8 cellular contexts compared by ENCODE assay signal in the genomic region with DNA sequence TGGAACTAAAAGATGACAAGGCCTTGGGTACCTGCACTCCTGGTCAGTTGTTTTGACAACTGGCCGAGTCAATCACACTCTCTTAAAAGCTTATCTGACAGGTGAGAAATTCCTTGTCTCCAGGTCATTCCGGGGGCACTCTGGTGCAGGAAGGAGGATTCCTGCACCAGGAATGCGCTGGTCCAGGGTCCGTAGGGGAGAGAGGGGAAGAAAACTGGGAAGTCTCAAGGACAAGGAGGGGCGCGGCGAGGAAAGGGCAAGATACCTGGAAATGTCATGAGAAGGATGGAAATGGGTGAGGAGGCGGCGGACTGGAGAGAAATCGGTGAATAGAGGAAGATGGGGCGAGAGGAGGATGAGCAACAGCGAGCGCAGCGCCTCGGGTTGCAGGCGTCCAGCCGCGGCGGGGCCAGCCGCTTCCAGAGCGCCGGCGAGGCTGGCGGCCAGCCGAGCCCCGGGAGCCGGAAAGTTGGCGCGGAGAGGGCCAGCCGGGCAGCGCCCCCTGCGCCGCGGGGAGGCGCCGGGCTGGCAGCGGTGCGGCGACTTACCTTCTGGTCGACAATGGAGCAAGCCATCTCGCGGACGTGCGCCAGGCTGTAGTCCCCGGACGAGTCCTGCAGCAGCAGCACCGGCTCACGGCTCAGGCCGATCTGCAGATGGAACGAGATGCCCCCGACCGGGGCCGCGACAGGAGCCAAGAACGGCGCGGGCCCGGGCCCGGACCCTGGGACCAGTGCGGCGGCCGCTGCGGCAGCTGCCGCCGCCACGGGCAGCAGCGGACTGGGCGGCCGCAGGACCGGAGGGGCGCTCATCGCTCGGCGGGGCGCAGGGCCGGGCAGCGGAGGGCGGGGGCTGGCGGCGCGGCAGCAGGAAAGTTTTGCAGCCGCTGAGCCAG. TPM values are rescaled to one million over a fixed set of nuclear protein-coding genes. Genes with fewer than 3 reads are reported as not detected.
A peak's percentile ranks its signal among the peaks of the same experiment; 100 is the strongest.
DNase-seq lines count a peak whose midpoint lies in the region; ATAC-seq, FAIRE-seq and TF ChIP-seq lines count a peak whose summit lies in the region.

No MANE protein-coding gene starts in this region.

- CTCF ChIA-PET in OCI-LY7 (lab: Charles Lee; ENCODE audit: unreplicated experiment), result no interaction called here

- TF ChIP-seq CTCF in D721Med (IDR thresholded peaks at IDR 0.05; ENCODE audit: insufficient read depth, missing control alignments) (no peak), parathyroid adenoma (IDR thresholded peaks at IDR 0.05) (peak; percentile 33), OCI-LY7 (conservative IDR thresholded peaks at IDR 0.05; ENCODE audit: low read length) (no peak)

- H2AFZ ChIP-seq in parathyroid adenoma (peak overlapping the region; percentile 78), OCI-LY7 (ENCODE audit: low read length) (no peak overlapping the region)

- H3K27me3 ChIP-seq in parathyroid adenoma (ENCODE audit: control insufficient read depth, insufficient read depth, low read length), result no peaks in the 10 kb centered on the region

- H3K9me2 ChIP-seq in OCI-LY7 (ENCODE audit: insufficient read depth, low read length), result no peaks in the 10 kb centered on the region

- H3K9ac ChIP-seq in parathyroid adenoma, result no peak overlapping the region

- DNase-seq in D721Med (ENCODE audit: insufficient read length, low spot score) (peak; percentile 27), M059J (ENCODE audit: low read depth) (peak; percentile 65), anterior cingulate cortex (lab: John Stamatoyannopoulos, UW) (peak in 51 of 58 donors; percentile 4 to 74 (median 50)), left ventricle myocardium superior (peak; percentile 75), H54 (ENCODE audit: insufficient read length, low spot score) (no peak), OCI-LY7 (ENCODE audit: low spot score) (no peak)

- intact Hi-C loops in left ventricle myocardium superior (cut with micrococcal nuclease) (no loop called here), OCI-LY7 (cut with micrococcal nuclease; ENCODE audit: unreplicated experiment) (no loop called here)

- H3K36me3 ChIP-seq in parathyroid adenoma (ENCODE audit: control insufficient read depth, insufficient read depth, low read length), result no peaks in the 10 kb centered on the region
- H3K36me3 ChIP-seq in OCI-LY7 (ENCODE audit: insufficient read depth, low read length), result no peaks in the 10 kb centered on the region

- no peak for TF ChIP-seq POLR2A in H54 (IDR thresholded peaks at IDR 0.05; ENCODE audit: low read depth, low read length)

- peak overlapping the region; percentile 75 for H3K4me3 ChIP-seq in parathyroid adenoma (ENCODE audit: low read depth, low read length)
- H3K4me3 ChIP-seq in OCI-LY7 (ENCODE audit: low read depth, low read length, poor library complexity, severe bottlenecking), result no peak overlapping the region

- H4K20me1 ChIP-seq in OCI-LY7 (ENCODE audit: insufficient read depth, low read length), result no peaks in the 10 kb centered on the region

- FAIRE-seq in D721Med (lab: Jason Lieb, UNC) (no peak), H54 (lab: Jason Lieb, UNC) (no peak)

- H3K27ac ChIP-seq in parathyroid adenoma (peak overlapping the region; percentile 63), OCI-LY7 (ENCODE audit: low read depth, low read length, poor library complexity, severe bottlenecking) (no peak overlapping the region)

- POLR2A ChIA-PET in OCI-LY7 (lab: Charles Lee), result interaction anchor here (0.6 kb wide), 1 partner anchor 143 kb away, joined by 3 read pairs; no protein-coding TSS in a partner anchor

- H3K4me1 ChIP-seq in parathyroid adenoma (peaks cover 10% of the 10 kb centered on the region), OCI-LY7 (ENCODE audit: insufficient read depth, low read length, poor library complexity, severe bottlenecking) (no peaks in the 10 kb centered on the region)

- no TSS peak for BruUV-seq in OCI-LY7 (replicated peaks; lab: Mats Ljungman, UMichigan)

- H3K4me2 ChIP-seq in parathyroid adenoma (ENCODE audit: low read length) (peak overlapping the region; percentile 96), OCI-LY7 (ENCODE audit: low read length) (no peak overlapping the region)

- ATAC-seq in GM21390 (IDR thresholded peaks at IDR 0.05; ENCODE audit: unreplicated experiment) (peak; percentile 41), left ventricle myocardium superior (peak; percentile 73)

- no peaks in the 10 kb centered on the region for H3K79me2 ChIP-seq in parathyroid adenoma
- H3K79me2 ChIP-seq in OCI-LY7 (ENCODE audit: insufficient read depth, low read depth, low read length), result no peaks in the 10 kb centered on the region

- no peaks in the 10 kb centered on the region for H3K9me3 ChIP-seq in parathyroid adenoma (ENCODE audit: control insufficient read depth, low read length)
- H3K9me3 ChIP-seq in OCI-LY7 (ENCODE audit: low read length), result no peaks in the 10 kb centered on the region

RNA-seq across cellular contexts. Expression of a gene that starts 0.7 kb away (rescaled TPM):
- 5.8 TPM in 2 replicates for total RNA-seq in M059J (2014; rRNA removed; shearing (Covaris generic))
- total RNA-seq in left ventricle myocardium superior (3.0 TPM), OCI-LY7 (2022) (not detected in 2 replicates)
- total RNA-seq in OCI-LY7 (2014; rRNA removed; shearing (Covaris generic)), result not detected in 2 replicates

Comparison
In these comparisons a context has a peak if more than half of its experiments do, and no peak if none do; other contexts are left out.
1. DNase-seq: peak in D721Med (single experiment), M059J (single experiment), anterior cingulate cortex (51 of 58) and left ventricle myocardium superior (single experiment); none in H54 (single experiment) and OCI-LY7 (single experiment).